Comparison of ENCODE assay signal across 8 cellular contexts in the genomic region with DNA sequence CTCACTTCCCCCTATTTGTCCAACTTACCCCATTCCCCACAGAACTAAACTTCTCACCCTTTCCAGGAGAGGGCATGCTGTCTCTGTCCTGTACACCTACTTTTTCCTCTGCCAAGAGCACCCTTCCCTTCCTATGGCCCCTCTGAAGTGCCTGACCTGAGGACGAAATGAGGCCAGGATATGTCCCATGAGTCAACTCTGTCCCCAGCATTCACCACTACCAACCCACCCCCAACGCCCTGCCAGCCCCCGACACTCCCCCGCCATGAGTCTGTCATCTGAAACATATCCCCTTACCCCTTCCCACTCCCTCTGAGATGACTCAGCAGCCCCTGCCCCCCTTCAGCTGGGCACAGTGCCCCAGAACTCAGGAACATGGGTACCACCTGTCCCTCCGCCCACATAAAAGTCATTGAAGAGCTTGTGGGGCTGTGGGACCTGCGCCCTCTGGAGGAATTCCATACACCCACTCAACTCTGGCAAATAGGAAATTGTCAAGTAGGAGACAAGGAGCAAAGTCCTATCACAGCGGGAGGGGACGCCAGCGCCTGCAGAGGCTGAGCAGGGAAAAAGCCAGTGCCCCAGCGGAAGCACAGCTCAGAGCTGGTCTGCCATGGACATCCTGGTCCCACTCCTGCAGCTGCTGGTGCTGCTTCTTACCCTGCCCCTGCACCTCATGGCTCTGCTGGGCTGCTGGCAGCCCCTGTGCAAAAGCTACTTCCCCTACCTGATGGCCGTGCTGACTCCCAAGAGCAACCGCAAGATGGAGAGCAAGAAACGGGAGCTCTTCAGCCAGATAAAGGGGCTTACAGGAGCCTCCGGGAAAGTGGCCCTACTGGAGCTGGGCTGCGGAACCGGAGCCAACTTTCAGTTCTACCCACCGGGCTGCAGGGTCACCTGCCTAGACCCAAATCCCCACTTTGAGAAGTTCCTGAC. TPM values are rescaled to one million over a fixed set of nuclear protein-coding genes. Genes with fewer than 3 reads are reported as not detected.
A peak's percentile ranks its signal among the peaks of the same experiment; 100 is the strongest.
DNase-seq lines count a peak whose midpoint lies in the region; ATAC-seq, FAIRE-seq and TF ChIP-seq lines count a peak whose summit lies in the region.

No MANE protein-coding gene starts in this region.

- peak overlapping the region in 3 of 4 donors; percentile 56 to 64 (median 56) for H3K27ac ChIP-seq in esophagus muscularis mucosa (replicated peaks in 1 of 4)
- H3K27ac ChIP-seq in muscle layer of duodenum (ENCODE audit: low read length) = no peak overlapping the region

- DNase-seq in CD1c-positive myeloid dendritic cell (ENCODE audit: extremely low spot score) = peak; percentile 40
- peak; percentile 77 to 84 for DNase-seq in HAP-1 (ENCODE audit: low spot score in 2 of 2)
- DNase-seq in RCC 7860 (ENCODE audit: low spot score) = peak; percentile 83
- no peak for DNase-seq in esophagus muscularis mucosa (ENCODE audit: extremely low spot score)
- no peak for DNase-seq in NCI-H1048 (lab: John Stamatoyannopoulos, UW)
- no peak for DNase-seq in GM12892 (ENCODE audit: insufficient read length)

- TF ChIP-seq POLR2A in esophagus muscularis mucosa (IDR thresholded peaks at IDR 0.05; ENCODE audit: low read depth) = no peak
- no peak for TF ChIP-seq POLR2A in GM12892 (IDR thresholded peaks at IDR 0.05; ENCODE audit: low read depth, low read length)

- in situ Hi-C loops in HAP-1 (cut with MboI; ENCODE audit: low sequenced_read_pairs) = no loop called here

- FAIRE-seq in RCC 7860 (lab: Jason Lieb, UNC) = peak; percentile 40
- no peak for FAIRE-seq in GM12892 (lab: Jason Lieb, UNC)

- H3K27me3 ChIP-seq in HAP-1 (ENCODE audit: low read depth) (no peaks in the 10 kb centered on the region), esophagus muscularis mucosa (no peaks in the 10 kb centered on the region), muscle layer of duodenum (ENCODE audit: low read depth, low read length) (no peaks in the 10 kb centered on the region)

- intact Hi-C loops in esophagus muscularis mucosa (cut with DNase I) = loop anchor here (5.0 kb wide), 1 partner anchor 56 kb away; no protein-coding TSS in a partner anchor

- no peak for TF ChIP-seq EP300 in esophagus muscularis mucosa (IDR thresholded peaks at IDR 0.05)

- WGBS in esophagus muscularis mucosa = 9% methylated on average over 9 of the region's 17 CpGs

- no peak for ATAC-seq in GM18858 (IDR thresholded peaks at IDR 0.05; ENCODE audit: unreplicated experiment)

- H3K4me1 ChIP-seq in HAP-1 = no peaks in the 10 kb centered on the region
- peaks cover 10 to 16% (median 14%) of the 10 kb centered on the region in 4 donors for H3K4me1 ChIP-seq in esophagus muscularis mucosa
- peaks cover 0 to 10% of the 10 kb centered on the region in 2 donors for H3K4me1 ChIP-seq in muscle layer of duodenum (ENCODE audit: control insufficient read depth in 1 of 2, insufficient read depth in 2 of 2, low read length in 2 of 2)

- no peaks in the 10 kb centered on the region for H3K36me3 ChIP-seq in HAP-1 (replicated peaks)
- peaks cover 0 to 20% (median 16%) of the 10 kb centered on the region in 4 donors for H3K36me3 ChIP-seq in esophagus muscularis mucosa
- H3K36me3 ChIP-seq in muscle layer of duodenum (ENCODE audit: control insufficient read depth in 1 of 2, insufficient read depth in 2 of 2, low read length in 2 of 2) = peaks cover 6 to 15% of the 10 kb centered on the region in 2 donors

- H3K4me3 ChIP-seq in HAP-1 (peak overlapping the region; percentile 35), esophagus muscularis mucosa (peak overlapping the region in 3 of 4 donors; percentile 8 to 19 (median 19)), muscle layer of duodenum (ENCODE audit: low read depth in 1 of 2, low read length in 2 of 2) (peak overlapping the region; percentile 34 to 60)

- no peaks in the 10 kb centered on the region for H3K9me3 ChIP-seq in HAP-1
- no peaks in the 10 kb centered on the region for H3K9me3 ChIP-seq in esophagus muscularis mucosa
- H3K9me3 ChIP-seq in muscle layer of duodenum (ENCODE audit: control insufficient read depth in 1 of 2, low read length in 2 of 2) = no peaks in the 10 kb centered on the region

- peak in 2 of 3 experiments; percentile 44 to 51 for TF ChIP-seq CTCF in esophagus muscularis mucosa (IDR thresholded peaks at IDR 0.05)

RNA-seq across cellular contexts. Expression of gene ITGA7, which starts 26.3 kb away (rescaled TPM):
- 100 to 1,000 TPM; 155 to 245 (median 218) TPM for total RNA-seq in esophagus muscularis mucosa
- 2.2 TPM for polyA plus RNA-seq in GM12892 (2012; ENCODE audit: missing spikeins)

RNA-seq across cellular contexts. Expression of gene BLOC1S1, which starts 34.4 kb away (rescaled TPM):
- 100 to 1,000 TPM; 159 to 253 (median 196) TPM for total RNA-seq in esophagus muscularis mucosa
- polyA plus RNA-seq in GM12892 (2012; ENCODE audit: missing spikeins) = 87.6 TPM

RNA-seq across cellular contexts. Expression of gene RDH5, which starts 38.8 kb away (rescaled TPM):
- total RNA-seq in esophagus muscularis mucosa = 10 to 100 TPM; 13.8 to 23.0 (median 17.2) TPM
- polyA plus RNA-seq in GM12892 (2012; ENCODE audit: missing spikeins) = 3.9 TPM

RNA-seq across cellular contexts. Expression of gene OR10P1, which starts 44.7 kb away (rescaled TPM):
- not detected for total RNA-seq in esophagus muscularis mucosa
- polyA plus RNA-seq in GM12892 (2012; ENCODE audit: missing spikeins) = not detected

RNA-seq across cellular contexts. Expression of gene CD63, which starts 47.4 kb away (rescaled TPM):
- total RNA-seq in esophagus muscularis mucosa = 1,000 to 10,000 TPM in 1 of 4 donors, 100 to 1,000 TPM in 3; 742 to 1,177 (median 845) TPM
- 131 TPM for polyA plus RNA-seq in GM12892 (2012; ENCODE audit: missing spikeins)

Comparison
In these comparisons a context has a peak if more than half of its experiments do, and no peak if none do; other contexts are left out.
1. DNase-seq: peak in CD1c-positive myeloid dendritic cell (single experiment), HAP-1 (2 of 2) and RCC 7860 (single experiment); none in esophagus muscularis mucosa (single experiment), NCI-H1048 (single experiment) and GM12892 (single experiment).
2. Peak in every context shown above with its lines, with median percentiles within 50 percentile points of each other: H3K4me3 ChIP-seq.